ENCODE assay signal across 27 cellular contexts in genomic region chr7:108380527-108380926, GRCh38.
DNase-seq lines count a peak whose midpoint lies in the region; ATAC-seq lines count a peak whose summit lies in the region.
"Had no signal": no experiment of that assay in that cellular context is flagged by ENCODE, and none has a peak within 500 bp of the region (broad histone marks: within the 10 kb centered on the region; RNA-seq: fewer than 3 reads in every experiment).

No MANE protein-coding gene starts in this region.

- DNase-seq in DMS53 (lab: John Stamatoyannopoulos, UW) (peak; percentile 25), DMS53 treated with DMSO at 0.1 percent for 48 hours (lab: John Stamatoyannopoulos, UW; ENCODE audit: unreplicated experiment) (no peak), LHCN-M2 (ENCODE audit: low read depth) (peak; percentile 39), dermis blood vessel endothelial cell (peak; percentile 51), kidney tubule cell (ENCODE audit: low spot score) (peak; percentile 63), head of caudate nucleus (no peak), posterior cingulate gyrus (no peak), aorta (no peak)
- DNase-seq: ACHN; BE2C; CD8-positive, alpha-beta memory T cell; DMS 273 treated with DMSO at 0.1 percent for 48 hours; DND-41; GOT3; IMR-90; KG1; NCI-H1048; NCI-H1417; NCI-H1694; NCI-H2029 treated with DMSO at 0.1 percent for 48 hours; NCI-H446 treated with DMSO at 0.1 percent for 48 hours; NCI-H526; PC-9; RPMI8226; SHP77 had no signal

- H3K36me3 ChIP-seq in aorta (ENCODE audit: control insufficient read depth in 1 of 2, insufficient read depth in 2 of 2, low read length in 1 of 2) = no peaks in the 10 kb centered on the region
- H3K36me3 ChIP-seq: HAP-1 had no signal

- H3K9me3 ChIP-seq in aorta (ENCODE audit: control insufficient read depth, low read length) = no peaks in the 10 kb centered on the region
- H3K9me3 ChIP-seq: BE2C, HAP-1 had no signal

- no peak for ATAC-seq in aorta (ENCODE audit: low FRiP score)

- intact Hi-C loops in head of caudate nucleus (cut with DNase I) = no loop called here
- intact Hi-C loops in posterior cingulate gyrus (cut with DNase I) = no loop called here
- intact Hi-C loops in aorta (cut with DNase I) = no loop called here

- no peaks in the 10 kb centered on the region for H3K27me3 ChIP-seq in aorta (ENCODE audit: control insufficient read depth in 1 of 2, insufficient read depth in 2 of 2, low read length in 1 of 2)
- H3K27me3 ChIP-seq: BE2C had no signal

- H3K4me3 ChIP-seq in aorta (ENCODE audit: low read length in 2 of 2) = no peak overlapping the region
- H3K4me3 ChIP-seq: HAP-1, PC-9 had no signal

- H3K4me1 ChIP-seq in aorta (ENCODE audit: control insufficient read depth in 1 of 2, insufficient read depth in 2 of 2, low read length in 2 of 2) = no peaks in the 10 kb centered on the region
- H3K4me1 ChIP-seq: HAP-1 had no signal

- no peak overlapping the region for H3K27ac ChIP-seq in aorta (ENCODE audit: low read depth in 1 of 2, low read length in 2 of 2)
- H3K27ac ChIP-seq: 22Rv1, PC-9 had no signal

Comparison
In these comparisons a context has a peak if more than half of its experiments do, and no peak if none do; other contexts are left out.
1. DNase-seq: peak in DMS53 (single experiment), LHCN-M2 (single experiment), dermis blood vessel endothelial cell (single experiment) and kidney tubule cell (single experiment); none in DMS53 treated with DMSO at 0.1 percent for 48 hours (single experiment), head of caudate nucleus (0 of 42), posterior cingulate gyrus (0 of 10) and aorta (0 of 2).